In the genomic region with DNA sequence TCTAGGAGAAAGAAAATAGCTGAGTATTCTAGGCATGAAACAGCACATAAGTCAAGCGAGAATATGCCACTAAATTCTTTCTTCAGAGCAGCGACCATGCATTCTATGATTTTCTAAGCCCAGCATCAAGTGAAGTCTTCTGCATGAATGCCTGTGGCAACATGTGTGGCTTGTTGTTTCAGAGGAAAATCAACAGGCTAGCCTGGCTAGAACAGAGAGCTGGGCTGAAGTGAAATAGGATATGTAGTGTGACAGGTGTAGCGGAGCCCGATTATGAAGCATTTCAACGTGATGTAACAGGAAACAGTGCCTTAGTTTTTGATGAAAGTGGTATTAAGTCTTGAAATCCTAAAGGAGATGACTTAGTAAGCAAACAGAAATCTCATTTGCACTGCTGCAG, we compare ENCODE assay signal across 14 cellular contexts. TPM values are rescaled to one million over a fixed set of nuclear protein-coding genes. Genes with fewer than 3 reads are reported as not detected.
A peak's percentile ranks its signal among the peaks of the same experiment; 100 is the strongest.
DNase-seq lines count a peak whose midpoint lies in the region; ATAC-seq and TF ChIP-seq lines count a peak whose summit lies in the region.
"Had no signal": no experiment of that assay in that cellular context is flagged by ENCODE, and none has a peak within 500 bp of the region (broad histone marks: within the 10 kb centered on the region; RNA-seq: fewer than 3 reads in every experiment).

No MANE protein-coding gene starts in this region.

- peaks cover 0 to 91% of the 10 kb centered on the region in 2 donors for H3K4me1 ChIP-seq in right atrium auricular region
- peaks cover 30 to 66% of the 10 kb centered on the region in 2 donors for H3K4me1 ChIP-seq in thyroid gland

- peak; percentile 9 for ATAC-seq in left ventricle myocardium superior
- ATAC-seq in GM21528 (IDR thresholded peaks at IDR 0.05; ENCODE audit: low FRiP score, unreplicated experiment), result no peak
- no peak for ATAC-seq in SK-N-SH treated with all-trans-retinoic acid at 6 μM for 48 hours
- ATAC-seq: stimulated activated naive B cell treated with anti-CD40 and anti-IgM and Interleukin-4, amounts not matched to agents 10 μg/mL and 1 μg/mL and 100 μg/mL, for 72 hours had no signal

- H3K9me3 ChIP-seq in right atrium auricular region (no peaks in the 10 kb centered on the region), thyroid gland (no peaks in the 10 kb centered on the region)
- H3K9me3 ChIP-seq: MG63 had no signal

- TF ChIP-seq CTCF in right atrium auricular region (IDR thresholded peaks at IDR 0.05), result no peak
- TF ChIP-seq CTCF in thyroid gland (IDR thresholded peaks at IDR 0.05), result no peak
- no peak for TF ChIP-seq CTCF in foreskin fibroblast (IDR thresholded peaks at IDR 0.05; ENCODE audit: low read depth, low read length)

- 39 to 48% methylated on average over 5 of the region's 5 CpGs for WGBS in thyroid gland, 2 donors

- H3K36me3 ChIP-seq in right atrium auricular region (peaks cover 19% of the 10 kb centered on the region), thyroid gland (peaks cover 0 to 18% of the 10 kb centered on the region in 2 donors)

- H3K4me3 ChIP-seq in right atrium auricular region (no peak overlapping the region), thyroid gland (replicated peaks in 1 of 3) (no peak overlapping the region), foreskin fibroblast (ENCODE audit: low read depth in 1 of 2, low read length in 2 of 2) (no peak overlapping the region)
- H3K4me3 ChIP-seq: MG63 had no signal

- peak overlapping the region in 1 of 2 donors; percentile 52 for H3K27ac ChIP-seq in right atrium auricular region
- H3K27ac ChIP-seq in thyroid gland, result peak overlapping the region in 1 of 3 donors; percentile 14

- no peaks in the 10 kb centered on the region for H3K27me3 ChIP-seq in right atrium auricular region
- H3K27me3 ChIP-seq in thyroid gland, result no peaks in the 10 kb centered on the region
- H3K27me3 ChIP-seq: MG63 had no signal

- DNase-seq in left ventricle myocardium superior (no peak), right atrium auricular region (ENCODE audit: low spot score) (no peak), NCI-H774 (lab: John Stamatoyannopoulos, UW) (peak; percentile 6), iris pigment epithelial cell (ENCODE audit: low read depth) (peak; percentile 58), thyroid gland (peak; percentile 36 to 55), foreskin fibroblast (no peak)
- DNase-seq: activated CD4-positive, alpha-beta T cell treated with anti-CD3 and anti-CD28 coated beads, Interleukin-2, amount 50 U/mL, for 48 hours; AML-193; kidney glomerular epithelial cell; MG63; stimulated activated CD4-positive, alpha-beta T cell treated with anti-CD3 and anti-CD28 coated beads, Interleukin-1b, Interleukin-23, amount 100 ng/mL, for 48 hours; stimulated activated naive B cell treated with anti-CD40 and anti-IgM and Interleukin-4, amounts not matched to agents 10 μg/mL and 1 μg/mL and 100 μg/mL, for 72 hours had no signal

- TF ChIP-seq POLR2A in thyroid gland (IDR thresholded peaks at IDR 0.05), result no peak

- intact Hi-C loops in left ventricle myocardium superior (cut with micrococcal nuclease), result no loop called here
- intact Hi-C loops in thyroid gland (cut with DNase I), result no loop called here

TF ChIP-seq in SK-N-SH treated with all-trans-retinoic acid at 6 μM for 48 hours, 23 proteins besides CTCF, POLR2A, EP300 and RAD21 (continues in another document):
- TF ChIP-seq, protein P1, sequence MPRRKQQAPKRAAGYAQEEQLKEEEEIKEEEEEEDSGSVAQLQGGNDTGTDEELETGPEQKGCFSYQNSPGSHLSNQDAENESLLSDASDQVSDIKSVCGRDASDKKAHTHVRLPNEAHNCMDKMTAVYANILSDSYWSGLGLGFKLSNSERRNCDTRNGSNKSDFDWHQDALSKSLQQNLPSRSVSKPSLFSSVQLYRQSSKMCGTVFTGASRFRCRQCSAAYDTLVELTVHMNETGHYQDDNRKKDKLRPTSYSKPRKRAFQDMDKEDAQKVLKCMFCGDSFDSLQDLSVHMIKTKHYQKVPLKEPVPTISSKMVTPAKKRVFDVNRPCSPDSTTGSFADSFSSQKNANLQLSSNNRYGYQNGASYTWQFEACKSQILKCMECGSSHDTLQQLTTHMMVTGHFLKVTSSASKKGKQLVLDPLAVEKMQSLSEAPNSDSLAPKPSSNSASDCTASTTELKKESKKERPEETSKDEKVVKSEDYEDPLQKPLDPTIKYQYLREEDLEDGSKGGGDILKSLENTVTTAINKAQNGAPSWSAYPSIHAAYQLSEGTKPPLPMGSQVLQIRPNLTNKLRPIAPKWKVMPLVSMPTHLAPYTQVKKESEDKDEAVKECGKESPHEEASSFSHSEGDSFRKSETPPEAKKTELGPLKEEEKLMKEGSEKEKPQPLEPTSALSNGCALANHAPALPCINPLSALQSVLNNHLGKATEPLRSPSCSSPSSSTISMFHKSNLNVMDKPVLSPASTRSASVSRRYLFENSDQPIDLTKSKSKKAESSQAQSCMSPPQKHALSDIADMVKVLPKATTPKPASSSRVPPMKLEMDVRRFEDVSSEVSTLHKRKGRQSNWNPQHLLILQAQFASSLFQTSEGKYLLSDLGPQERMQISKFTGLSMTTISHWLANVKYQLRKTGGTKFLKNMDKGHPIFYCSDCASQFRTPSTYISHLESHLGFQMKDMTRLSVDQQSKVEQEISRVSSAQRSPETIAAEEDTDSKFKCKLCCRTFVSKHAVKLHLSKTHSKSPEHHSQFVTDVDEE (CRISPR knock-in tag; IDR thresholded peaks at IDR 0.05), result no peak
- no peak for TF ChIP-seq ISL1 (CRISPR knock-in tag; IDR thresholded peaks at IDR 0.05)
- TF ChIP-seq, protein P2, sequence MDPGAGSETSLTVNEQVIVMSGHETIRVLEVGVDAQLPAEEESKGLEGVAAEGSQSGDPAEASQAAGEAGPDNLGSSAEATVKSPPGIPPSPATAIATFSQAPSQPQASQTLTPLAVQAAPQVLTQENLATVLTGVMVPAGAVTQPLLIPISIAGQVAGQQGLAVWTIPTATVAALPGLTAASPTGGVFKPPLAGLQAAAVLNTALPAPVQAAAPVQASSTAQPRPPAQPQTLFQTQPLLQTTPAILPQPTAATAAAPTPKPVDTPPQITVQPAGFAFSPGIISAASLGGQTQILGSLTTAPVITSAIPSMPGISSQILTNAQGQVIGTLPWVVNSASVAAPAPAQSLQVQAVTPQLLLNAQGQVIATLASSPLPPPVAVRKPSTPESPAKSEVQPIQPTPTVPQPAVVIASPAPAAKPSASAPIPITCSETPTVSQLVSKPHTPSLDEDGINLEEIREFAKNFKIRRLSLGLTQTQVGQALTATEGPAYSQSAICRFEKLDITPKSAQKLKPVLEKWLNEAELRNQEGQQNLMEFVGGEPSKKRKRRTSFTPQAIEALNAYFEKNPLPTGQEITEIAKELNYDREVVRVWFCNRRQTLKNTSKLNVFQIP (CRISPR knock-in tag; IDR thresholded peaks at IDR 0.05; ENCODE audit: borderline replicate concordance, low read depth), result no peak
- TF ChIP-seq, protein P3, sequence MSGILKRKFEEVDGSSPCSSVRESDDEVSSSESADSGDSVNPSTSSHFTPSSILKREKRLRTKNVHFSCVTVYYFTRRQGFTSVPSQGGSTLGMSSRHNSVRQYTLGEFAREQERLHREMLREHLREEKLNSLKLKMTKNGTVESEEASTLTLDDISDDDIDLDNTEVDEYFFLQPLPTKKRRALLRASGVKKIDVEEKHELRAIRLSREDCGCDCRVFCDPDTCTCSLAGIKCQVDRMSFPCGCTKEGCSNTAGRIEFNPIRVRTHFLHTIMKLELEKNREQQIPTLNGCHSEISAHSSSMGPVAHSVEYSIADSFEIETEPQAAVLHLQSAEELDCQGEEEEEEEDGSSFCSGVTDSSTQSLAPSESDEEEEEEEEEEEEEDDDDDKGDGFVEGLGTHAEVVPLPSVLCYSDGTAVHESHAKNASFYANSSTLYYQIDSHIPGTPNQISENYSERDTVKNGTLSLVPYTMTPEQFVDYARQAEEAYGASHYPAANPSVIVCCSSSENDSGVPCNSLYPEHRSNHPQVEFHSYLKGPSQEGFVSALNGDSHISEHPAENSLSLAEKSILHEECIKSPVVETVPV (CRISPR knock-in tag; IDR thresholded peaks at IDR 0.05), result no peak
- no peak for TF ChIP-seq TOX (CRISPR knock-in tag; IDR thresholded peaks at IDR 0.05; ENCODE audit: borderline replicate concordance)
- no peak for TF ChIP-seq ESRRG (CRISPR knock-in tag; IDR thresholded peaks at IDR 0.05)
- TF ChIP-seq RARB (CRISPR knock-in tag; IDR thresholded peaks at IDR 0.05), result no peak
- TF ChIP-seq CSDC2 (CRISPR knock-in tag; IDR thresholded peaks at IDR 0.05), result no peak
- TF ChIP-seq ZFP3 (CRISPR knock-in tag; IDR thresholded peaks at IDR 0.05), result no peak
- TF ChIP-seq ZNF70 (CRISPR knock-in tag; IDR thresholded peaks at IDR 0.05), result no peak
- TF ChIP-seq ZFP30 (CRISPR knock-in tag; IDR thresholded peaks at IDR 0.05), result no peak
- TF ChIP-seq OSR1 (CRISPR knock-in tag; IDR thresholded peaks at IDR 0.05), result no peak
- no peak for TF ChIP-seq ZNF8 (CRISPR knock-in tag; IDR thresholded peaks at IDR 0.05)
- TF ChIP-seq, protein P4, sequence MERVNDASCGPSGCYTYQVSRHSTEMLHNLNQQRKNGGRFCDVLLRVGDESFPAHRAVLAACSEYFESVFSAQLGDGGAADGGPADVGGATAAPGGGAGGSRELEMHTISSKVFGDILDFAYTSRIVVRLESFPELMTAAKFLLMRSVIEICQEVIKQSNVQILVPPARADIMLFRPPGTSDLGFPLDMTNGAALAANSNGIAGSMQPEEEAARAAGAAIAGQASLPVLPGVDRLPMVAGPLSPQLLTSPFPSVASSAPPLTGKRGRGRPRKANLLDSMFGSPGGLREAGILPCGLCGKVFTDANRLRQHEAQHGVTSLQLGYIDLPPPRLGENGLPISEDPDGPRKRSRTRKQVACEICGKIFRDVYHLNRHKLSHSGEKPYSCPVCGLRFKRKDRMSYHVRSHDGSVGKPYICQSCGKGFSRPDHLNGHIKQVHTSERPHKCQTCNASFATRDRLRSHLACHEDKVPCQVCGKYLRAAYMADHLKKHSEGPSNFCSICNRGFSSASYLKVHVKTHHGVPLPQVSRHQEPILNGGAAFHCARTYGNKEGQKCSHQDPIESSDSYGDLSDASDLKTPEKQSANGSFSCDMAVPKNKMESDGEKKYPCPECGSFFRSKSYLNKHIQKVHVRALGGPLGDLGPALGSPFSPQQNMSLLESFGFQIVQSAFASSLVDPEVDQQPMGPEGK (CRISPR knock-in tag; IDR thresholded peaks at IDR 0.05; ENCODE audit: borderline replicate concordance), result no peak

RNA-seq across cellular contexts. Expression of a gene that starts 7.0 kb away (rescaled TPM):
- total RNA-seq in left ventricle myocardium superior, result 923 TPM
- 1,000 to 10,000 TPM in 1 of 2 donors, 100 to 1,000 TPM in 1; 917 to 1,380 TPM for total RNA-seq in right atrium auricular region
- total RNA-seq in thyroid gland, result 1,000 to 10,000 TPM in 1 of 4 donors, 100 to 1,000 TPM in 3; 548 to 1,437 (median 734) TPM

RNA-seq across cellular contexts. Expression of a gene that starts 29.7 kb away (rescaled TPM):
- total RNA-seq in left ventricle myocardium superior, result 29.3 TPM
- total RNA-seq in right atrium auricular region, result 10 to 100 TPM; 24.8 to 26.9 TPM
- 10 to 100 TPM; 24.2 to 41.8 (median 37.4) TPM for total RNA-seq in thyroid gland

RNA-seq across cellular contexts. Expression of a gene that starts 34.2 kb away (rescaled TPM):
- total RNA-seq in left ventricle myocardium superior (6.9 TPM), right atrium auricular region (10 to 100 TPM in 1 of 2 donors, 1 to 10 TPM in 1; 7.3 to 11.9 TPM), thyroid gland (10 to 100 TPM; 27.6 to 39.0 (median 31.0) TPM)

RNA-seq across cellular contexts. Expression of a gene that starts 55.4 kb away (rescaled TPM):
- total RNA-seq in left ventricle myocardium superior (0.10 TPM), right atrium auricular region (not detected), thyroid gland (not detected)

Comparison
In these comparisons a context has a peak if more than half of its experiments do, and no peak if none do; other contexts are left out.
1. DNase-seq: peak in NCI-H774 (single experiment), iris pigment epithelial cell (single experiment) and thyroid gland (2 of 2); none in left ventricle myocardium superior (single experiment), right atrium auricular region (single experiment) and foreskin fibroblast (0 of 2).